ENCODE assay signal across 8 cellular contexts in the genomic region with DNA sequence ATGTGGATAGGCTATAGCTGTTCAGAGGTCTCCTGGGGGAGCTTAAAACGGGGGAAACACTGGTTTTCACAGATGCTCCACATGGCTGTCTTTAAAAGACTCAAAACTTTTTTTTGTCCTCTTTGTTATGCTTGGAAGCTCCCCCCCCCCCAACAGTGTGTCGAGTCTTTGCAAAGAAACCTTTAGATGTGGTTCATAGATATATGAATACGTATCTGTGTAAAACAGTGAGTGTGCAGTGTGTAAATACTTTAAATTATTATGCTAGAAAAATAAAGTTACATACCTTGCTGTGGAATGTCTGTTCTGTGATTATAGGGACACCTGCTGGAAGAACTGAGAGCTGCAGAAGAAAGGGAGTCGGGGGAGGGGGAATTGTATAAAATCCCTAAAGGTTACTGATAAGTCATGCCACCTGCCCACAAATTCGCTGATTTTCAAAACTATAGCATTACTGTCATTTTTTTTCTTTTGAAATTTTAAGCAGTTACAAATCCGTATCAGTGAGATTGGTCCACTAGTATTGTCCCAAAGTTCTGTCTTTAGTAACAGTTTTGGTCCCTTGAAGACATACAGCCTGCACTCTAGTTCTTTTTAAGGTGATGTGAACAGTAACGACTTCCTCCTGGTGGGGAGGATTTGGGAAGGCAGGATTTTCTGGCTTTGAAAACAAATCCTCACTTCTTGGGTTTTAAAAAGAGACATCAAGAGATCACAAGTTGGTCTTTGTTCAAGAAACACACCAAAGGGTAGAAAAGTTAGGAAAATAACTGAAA. TPM values are rescaled to one million over a fixed set of nuclear protein-coding genes. Genes with fewer than 3 reads are reported as not detected.
DNase-seq lines count a peak whose midpoint lies in the region; TF ChIP-seq lines count a peak whose summit lies in the region.

No MANE protein-coding gene starts in this region.

- H3K36me3 ChIP-seq in ectodermal cell (ENCODE audit: control insufficient read depth, insufficient read depth, low read length) (peaks cover 16% of the 10 kb centered on the region), mesodermal cell (ENCODE audit: control insufficient read depth, insufficient read depth, low read length) (peaks cover 25% of the 10 kb centered on the region), thyroid gland (peaks cover 5% of the 10 kb centered on the region in 2 donors)

- DNase-seq in activated T-cell treated with anti-CD3 and anti-CD28 coated beads for 1 hour (ENCODE audit: low read depth) = peak; percentile 32
- DNase-seq in activated T-cell treated with anti-CD3 and anti-CD28 coated beads, Interleukin-2, amount 50 U/mL, for 24 hours = no peak
- peak; percentile 57 for DNase-seq in H4 (ENCODE audit: low spot score)
- DNase-seq in LHCN-M2 (ENCODE audit: low read depth) = peak; percentile 72
- DNase-seq in thyroid gland = peak; percentile 34 to 38

- no peak overlapping the region for H3K27ac Mint-ChIP-seq in activated T-cell treated with anti-CD3 and anti-CD28 coated beads, Interleukin-2, amount 50 U/mL, for 24 hours

- intact Hi-C loops in thyroid gland (cut with DNase I) = no loop called here

- H3K4me3 Mint-ChIP-seq in activated T-cell treated with anti-CD3 and anti-CD28 coated beads, Interleukin-2, amount 50 U/mL, for 24 hours = no peak overlapping the region

- no peak for TF ChIP-seq POLR2A in thyroid gland (IDR thresholded peaks at IDR 0.05)

- H3K4me3 ChIP-seq in ectodermal cell (ENCODE audit: insufficient read depth, low read depth, low read length) = no peak overlapping the region
- H3K4me3 ChIP-seq in mesodermal cell (ENCODE audit: extremely low read depth, insufficient read depth, low read length, poor library complexity, severe bottlenecking) = no peak overlapping the region
- H3K4me3 ChIP-seq in thyroid gland (replicated peaks in 1 of 3) = no peak overlapping the region

- H3K36me3 Mint-ChIP-seq in activated T-cell treated with anti-CD3 and anti-CD28 coated beads, Interleukin-2, amount 50 U/mL, for 24 hours (ENCODE audit: low read depth) = peaks cover 9% of the 10 kb centered on the region

- peaks cover 5% of the 10 kb centered on the region for H3K4me1 Mint-ChIP-seq in activated T-cell treated with anti-CD3 and anti-CD28 coated beads, Interleukin-2, amount 50 U/mL, for 24 hours (ENCODE audit: low read depth)

- H3K9me3 ChIP-seq in ectodermal cell (ENCODE audit: control insufficient read depth, low read length) = no peaks in the 10 kb centered on the region
- no peaks in the 10 kb centered on the region for H3K9me3 ChIP-seq in mesodermal cell (ENCODE audit: control insufficient read depth, low read length)
- no peaks in the 10 kb centered on the region for H3K9me3 ChIP-seq in thyroid gland

- no peaks in the 10 kb centered on the region for H3K9me3 Mint-ChIP-seq in activated T-cell treated with anti-CD3 and anti-CD28 coated beads, Interleukin-2, amount 50 U/mL, for 24 hours

- H3K27ac ChIP-seq in VCaP (peak overlapping the region; percentile 22), ectodermal cell (ENCODE audit: insufficient read depth, low read depth, low read length, poor library complexity, severe bottlenecking) (peak overlapping the region; percentile 60), mesodermal cell (ENCODE audit: low read depth, low read length, severe bottlenecking) (peak overlapping the region; percentile 38), thyroid gland (no peak overlapping the region)

- TF ChIP-seq CTCF in VCaP (conservative IDR thresholded peaks at IDR 0.05) = peak; percentile 95
- TF ChIP-seq CTCF in thyroid gland (IDR thresholded peaks at IDR 0.05) = peak in 5 of 6 experiments; percentile 60 to 90 (median 81)

- 11 to 25% methylated on average over 5 to 6 of the region's 7 CpGs for WGBS in ectodermal cell, 2 experiments
- WGBS in mesodermal cell (ENCODE audit: insufficient coverage in 2 of 2), 2 experiments = 10% methylated on average over 2 of the region's 7 CpGs; no CpG with 5 or more reads in 1 of the 2 experiments
- 9 to 13% methylated on average over 7 of the region's 7 CpGs for WGBS in thyroid gland, 2 donors

- no peaks in the 10 kb centered on the region for H3K27me3 ChIP-seq in ectodermal cell (ENCODE audit: control insufficient read depth, insufficient read depth, low read length, poor library complexity, severe bottlenecking)
- no peaks in the 10 kb centered on the region for H3K27me3 ChIP-seq in thyroid gland

- H3K27me3 Mint-ChIP-seq in activated T-cell treated with anti-CD3 and anti-CD28 coated beads, Interleukin-2, amount 50 U/mL, for 24 hours = no peaks in the 10 kb centered on the region

- peaks cover 18% of the 10 kb centered on the region for H3K4me1 ChIP-seq in ectodermal cell (ENCODE audit: control insufficient read depth, insufficient read depth, low read length)
- H3K4me1 ChIP-seq in mesodermal cell (ENCODE audit: control insufficient read depth, insufficient read depth, low read length, poor library complexity, severe bottlenecking) = no peaks in the 10 kb centered on the region
- H3K4me1 ChIP-seq in thyroid gland = peaks cover 3 to 11% of the 10 kb centered on the region in 2 donors

RNA-seq across cellular contexts. Expression of a gene that starts 22.9 kb away (rescaled TPM):
- 9.2 and 14.3 TPM in 2 replicates for total RNA-seq in H4 (2014; rRNA removed; shearing (Covaris generic))
- total RNA-seq in LHCN-M2 (2014; rRNA removed) = 105 and 117 TPM in 2 replicates
- polyA plus RNA-seq in LHCN-M2 (2012) = 82.0 TPM
- 65.2 TPM for polyA plus RNA-seq in ectodermal cell (2013, experiment 1 of 4)
- 64.0 TPM for polyA plus RNA-seq in ectodermal cell (2013, experiment 2 of 4)
- 61.3 TPM for polyA plus RNA-seq in ectodermal cell (2013, experiment 3 of 4)
- 67.4 TPM for polyA plus RNA-seq in ectodermal cell (2013, experiment 4 of 4)
- polyA plus RNA-seq in mesodermal cell (2013, experiment 1 of 2) = 13.7 TPM
- polyA plus RNA-seq in mesodermal cell (2013, experiment 2 of 2) = 11.1 TPM
- 10 to 100 TPM; 25.3 to 29.7 (median 27.5) TPM for total RNA-seq in thyroid gland

Comparison
In these comparisons a context has a peak if more than half of its experiments do, and no peak if none do; other contexts are left out.
1. H3K27ac ChIP-seq: peak in VCaP (single experiment), ectodermal cell (single experiment) and mesodermal cell (single experiment); none in thyroid gland (0 of 3).